In genomic region chr17:14302421-14303099, GRCh38 we compare ENCODE assay signal across 8 cellular contexts. TPM values are rescaled to one million over a fixed set of nuclear protein-coding genes. Genes with fewer than 3 reads are reported as not detected.
DNase-seq lines count a peak whose midpoint lies in the region; ATAC-seq and TF ChIP-seq lines count a peak whose summit lies in the region.

No MANE protein-coding gene starts in this region.

- H3K4me3 ChIP-seq in BLaER1 = peak overlapping the region; percentile 97
- H3K4me3 ChIP-seq in heart left ventricle = peak overlapping the region; percentile 53 to 78 (median 62)
- H3K4me3 ChIP-seq in upper lobe of left lung = peak overlapping the region; percentile 20 to 75 (median 66)

- H3K9me3 ChIP-seq in BLaER1 (no peaks in the 10 kb centered on the region), heart left ventricle (no peaks in the 10 kb centered on the region), upper lobe of left lung (no peaks in the 10 kb centered on the region)

- TF ChIP-seq POLR2A in heart left ventricle (IDR thresholded peaks at IDR 0.05) (no peak), upper lobe of left lung (IDR thresholded peaks at IDR 0.05) (peak in 1 of 4 donors; percentile 36)

- H3K27me3 ChIP-seq in BLaER1 (no peaks in the 10 kb centered on the region), heart left ventricle (peaks cover 10 to 85% (median 55%) of the 10 kb centered on the region in 9 donors), upper lobe of left lung (peaks cover 0 to 35% (median 15%) of the 10 kb centered on the region in 4 donors)

- H3K27ac ChIP-seq in BLaER1 = peak overlapping the region; percentile 94
- peak overlapping the region; percentile 2 to 90 (median 74) for H3K27ac ChIP-seq in heart left ventricle
- peak overlapping the region; percentile 78 to 89 (median 86) for H3K27ac ChIP-seq in upper lobe of left lung

- intact Hi-C loops in heart left ventricle (cut with DNase I) = loop anchor here (1.0 to 10.0 kb wide), 16 partner anchors 230 to 1278 kb away; partner anchors contain the start of gene COX10 (in 3 of the 10)
- intact Hi-C loops in posterior cingulate gyrus (cut with DNase I) = loop anchor here (1.0 kb wide), 1 partner anchor 705 kb away; no protein-coding TSS in a partner anchor

- no peak for TF ChIP-seq EP300 in upper lobe of left lung (IDR thresholded peaks at IDR 0.05)

- TF ChIP-seq CTCF in heart left ventricle (IDR thresholded peaks at IDR 0.05) (peak; percentile 76 to 97 (median 94)), upper lobe of left lung (IDR thresholded peaks at IDR 0.05) (peak; percentile 83 to 99 (median 97))

- WGBS in heart left ventricle, 4 donors = 1 to 3% (median 1%) methylated on average over 8 to 64 of the region's 64 CpGs
- WGBS in upper lobe of left lung, 2 donors = 0 to 2% methylated on average over 2 to 60 of the region's 64 CpGs

- H3K9ac ChIP-seq in BLaER1 = peak overlapping the region; percentile 98

- H4K20me1 ChIP-seq in BLaER1 = peaks cover 61% of the 10 kb centered on the region

- peaks cover 67% of the 10 kb centered on the region for H3K4me1 ChIP-seq in BLaER1
- peaks cover 0 to 69% (median 42%) of the 10 kb centered on the region in 12 donors for H3K4me1 ChIP-seq in heart left ventricle
- H3K4me1 ChIP-seq in upper lobe of left lung = peaks cover 30 to 66% (median 57%) of the 10 kb centered on the region in 4 donors

- peaks cover 9% of the 10 kb centered on the region; the same call in 1 of the 2 replicates for H3K36me3 ChIP-seq in BLaER1
- H3K36me3 ChIP-seq in heart left ventricle = no peaks in the 10 kb centered on the region
- H3K36me3 ChIP-seq in upper lobe of left lung = no peaks in the 10 kb centered on the region

- peak overlapping the region; percentile 98 for H3K4me2 ChIP-seq in BLaER1

- ATAC-seq in GM19328 (IDR thresholded peaks at IDR 0.05; ENCODE audit: unreplicated experiment) = peak; percentile 59
- peak; percentile 73 for ATAC-seq in HG03571 (IDR thresholded peaks at IDR 0.05; ENCODE audit: unreplicated experiment)
- peak; percentile 28 to 81 (median 69) for ATAC-seq in heart left ventricle
- ATAC-seq in upper lobe of left lung (ENCODE audit: low FRiP score in 2 of 2) = peak; percentile 84 to 87

- DNase-seq in SKM-1 (lab: John Stamatoyannopoulos, UW; ENCODE audit: unreplicated experiment) (peak; percentile 22), heart left ventricle (peak; percentile 83 to 95 (median 87)), posterior cingulate gyrus (peak; percentile 47 to 96 (median 64)), upper lobe of left lung (peak; percentile 88 to 97)
- DNase-seq in activated naive CD8-positive, alpha-beta T cell treated with anti-CD3 and anti-CD28 coated beads, Interleukin-2, amount 50 U/mL, for 16 hours (ENCODE audit: low read depth, low spot score) = peak; percentile 61

RNA-seq across cellular contexts. Expression of gene HS3ST3B1, which starts 1.7 kb away (rescaled TPM):
- total RNA-seq in heart left ventricle = 1 to 10 TPM; 1.8 to 3.9 (median 3.4) TPM
- 1 to 10 TPM in 1 of 2 donors, under 1 TPM in 1; 0.61 to 2.3 TPM for polyA plus RNA-seq in heart left ventricle
- 1 to 10 TPM; 2.7 to 7.2 (median 4.3) TPM for total RNA-seq in upper lobe of left lung

Comparison
In these comparisons a context has a peak if more than half of its experiments do, and no peak if none do; other contexts are left out.
1. Peak in every context shown above with its lines: DNase-seq, ATAC-seq, H3K4me3 ChIP-seq and H3K27ac ChIP-seq.
2. DNase-seq: peak in every context shown above with its lines; median percentile 92 in upper lobe of left lung; 87 in heart left ventricle; 64 in posterior cingulate gyrus; 61 in activated naive CD8-positive, alpha-beta T cell treated with anti-CD3 and anti-CD28 coated beads, Interleukin-2, amount 50 U/mL, for 16 hours; 22 in SKM-1.